Comparison of ENCODE assay signal across 12 cellular contexts in genomic region chr2:120134263-120134662, GRCh38.
DNase-seq lines count a peak whose midpoint lies in the region; ATAC-seq and TF ChIP-seq lines count a peak whose summit lies in the region.
"Had no signal": no experiment of that assay in that cellular context is flagged by ENCODE, and none has a peak within 500 bp of the region (broad histone marks: within the 10 kb centered on the region; RNA-seq: fewer than 3 reads in every experiment).

No MANE protein-coding gene starts in this region.

- 55% methylated on average over 4 of the region's 4 CpGs for WGBS in HUES64
- 67 to 91% methylated on average over 4 of the region's 4 CpGs for WGBS in upper lobe of left lung, 2 donors

- H3K4me3 ChIP-seq in AG10803 (ENCODE audit: low read length) (no peak overlapping the region), HUES64 (ENCODE audit: low read length) (no peak overlapping the region), cardiac fibroblast (replicated peaks in 1 of 2; ENCODE audit: low read depth in 2 of 2, low read length in 2 of 2) (no peak overlapping the region), upper lobe of left lung (no peak overlapping the region)

- TF ChIP-seq CTCF in AG10803 (conservative IDR thresholded peaks at IDR 0.05; ENCODE audit: low read length) (no peak), cardiac fibroblast (IDR thresholded peaks at IDR 0.05; ENCODE audit: low read depth, low read length) (no peak), upper lobe of left lung (IDR thresholded peaks at IDR 0.05) (no peak)

- H3K9ac ChIP-seq in HUES64 (ENCODE audit: low read depth, low read length) = no peak overlapping the region

- DNase-seq in AG10803 (ENCODE audit: low read depth) (peak; percentile 78), cardiac fibroblast (ENCODE audit: low read depth in 2 of 2) (peak; percentile 74 to 97), kidney glomerular epithelial cell (lab: John Stamatoyannopoulos, UW) (peak; percentile 83), GDM1 (lab: John Stamatoyannopoulos, UW) (no peak), upper lobe of left lung (no peak)
- DNase-seq: activated naive CD8-positive, alpha-beta T cell treated with anti-CD3 and anti-CD28 coated beads, Interleukin-2, amount 50 U/mL, for 24 hours; naive thymus-derived CD4-positive, alpha-beta T cell; NCI-H2081 treated with DMSO at 0.1 percent for 48 hours; stimulated activated CD4-positive, alpha-beta T cell treated with anti-CD3 and anti-CD28 coated beads, Interleukin-1b, Interleukin-23, amount 100 ng/mL, for 48 hours had no signal

- H3K9me3 ChIP-seq in HUES64 (ENCODE audit: insufficient read depth, low read depth, low read length) (no peaks in the 10 kb centered on the region), upper lobe of left lung (no peaks in the 10 kb centered on the region)

- TF ChIP-seq EP300 in upper lobe of left lung (IDR thresholded peaks at IDR 0.05) = no peak

- H3K27ac ChIP-seq in HUES64 (ENCODE audit: low read depth, low read length) (peak overlapping the region; percentile 59; the same call in 1 of the 2 replicates), upper lobe of left lung (no peak overlapping the region)

- H3K36me3 ChIP-seq in HUES64 (ENCODE audit: insufficient read depth, low read length) (peaks cover 26% of the 10 kb centered on the region; the same call in 1 of the 2 replicates), upper lobe of left lung (peaks cover 0 to 29% (median 7%) of the 10 kb centered on the region in 4 donors)

- ATAC-seq in HG02884 (IDR thresholded peaks at IDR 0.05; ENCODE audit: unreplicated experiment) = no peak
- no peak for ATAC-seq in upper lobe of left lung (ENCODE audit: low FRiP score in 2 of 2)
- ATAC-seq in HG02759 (IDR thresholded peaks at IDR 0.05; ENCODE audit: unreplicated experiment) = no peak
- ATAC-seq: activated naive CD8-positive, alpha-beta T cell treated with anti-CD3 and anti-CD28 coated beads, Interleukin-2, amount 50 U/mL, for 24 hours; naive thymus-derived CD4-positive, alpha-beta T cell had no signal

- no peak for TF ChIP-seq POLR2A in upper lobe of left lung (IDR thresholded peaks at IDR 0.05)

- no peaks in the 10 kb centered on the region; the same call in 1 of the 2 replicates for H3K4me1 ChIP-seq in HUES64 (ENCODE audit: insufficient read depth, low read length)
- H3K4me1 ChIP-seq in upper lobe of left lung = no peaks in the 10 kb centered on the region

- H3K27me3 ChIP-seq in HUES64 (ENCODE audit: insufficient read depth, low read length) = no peaks in the 10 kb centered on the region
- H3K27me3 ChIP-seq in upper lobe of left lung = no peaks in the 10 kb centered on the region

Comparison
In these comparisons a context has a peak if more than half of its experiments do, and no peak if none do; other contexts are left out.
1. DNase-seq: peak in AG10803 (single experiment), cardiac fibroblast (2 of 2) and kidney glomerular epithelial cell (single experiment); none in GDM1 (single experiment) and upper lobe of left lung (0 of 2).